Comparison of ENCODE assay signal across 8 cellular contexts in the genomic region with DNA sequence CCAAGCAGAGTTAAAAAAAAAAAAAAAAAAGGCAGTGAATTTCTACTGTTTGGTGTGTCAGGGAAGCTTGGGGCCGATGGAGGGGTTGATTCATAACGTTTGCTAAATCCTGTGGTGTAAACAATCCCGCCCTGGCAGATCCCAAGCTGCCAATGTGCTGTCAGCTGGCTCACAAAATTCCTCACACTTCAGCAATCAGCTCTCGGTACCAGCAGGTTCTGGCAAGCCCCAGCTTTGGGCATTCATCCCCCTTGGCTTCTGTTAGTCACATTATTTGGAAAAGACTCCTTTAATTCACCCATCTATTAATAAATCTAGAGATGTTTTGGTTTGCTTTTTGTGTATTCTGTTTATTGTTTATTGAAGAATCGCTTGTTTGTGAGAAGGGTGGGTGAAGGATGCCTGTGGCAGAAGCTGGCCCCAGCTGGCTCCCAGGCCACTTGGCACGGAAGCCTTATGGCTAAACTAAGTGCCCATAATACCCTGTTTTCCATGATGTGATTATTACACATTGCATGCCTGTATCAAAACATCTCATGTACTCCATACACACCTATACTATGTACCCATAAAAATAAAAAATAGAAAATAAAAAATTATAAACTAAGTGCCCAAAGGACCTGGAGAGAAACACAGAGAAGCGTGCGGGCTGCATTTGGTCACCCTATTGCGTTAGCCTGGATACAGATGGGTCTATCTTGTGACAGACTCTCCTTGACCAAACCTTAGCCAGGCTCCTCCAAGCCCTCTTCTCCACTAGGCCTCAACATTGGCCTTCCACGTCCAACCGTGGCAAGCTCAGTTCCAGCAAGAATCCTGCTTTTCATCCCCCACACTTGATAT.
DNase-seq lines count a peak whose midpoint lies in the region; ATAC-seq and TF ChIP-seq lines count a peak whose summit lies in the region.
"Had no signal": no experiment of that assay in that cellular context is flagged by ENCODE, and none has a peak within 500 bp of the region (broad histone marks: within the 10 kb centered on the region; RNA-seq: fewer than 3 reads in every experiment).

No MANE protein-coding gene starts in this region.

- intact Hi-C loops in transverse colon (cut with DNase I; ENCODE audit: low total_unique reads), result no loop called here

- TF ChIP-seq CTCF in epithelial cell of esophagus (IDR thresholded peaks at IDR 0.05; ENCODE audit: insufficient read depth, low read depth, low read length, missing control alignments), result no peak
- TF ChIP-seq CTCF in lung (IDR thresholded peaks at IDR 0.05; ENCODE audit: control extremely low read depth, extremely low read depth), result no peak
- no peak for TF ChIP-seq CTCF in transverse colon (IDR thresholded peaks at IDR 0.05)

- no peak overlapping the region for H3K4me3 ChIP-seq in epithelial cell of esophagus (ENCODE audit: low read length)
- H3K4me3 ChIP-seq in lung, result no peak overlapping the region
- no peak overlapping the region for H3K4me3 ChIP-seq in transverse colon

- 74 to 80% methylated on average over 11 of the region's 11 CpGs for WGBS in lung, 2 donors
- 67 to 78% methylated on average over 6 to 11 of the region's 11 CpGs for WGBS in transverse colon (ENCODE audit: low coverage in 1 of 2), 2 donors

- H3K36me3 ChIP-seq in lung (ENCODE audit: control insufficient read depth in 2 of 2, insufficient read depth in 2 of 2, low read length in 2 of 2), result no peaks in the 10 kb centered on the region
- H3K36me3 ChIP-seq in transverse colon, result no peaks in the 10 kb centered on the region

- in situ Hi-C loops in transverse colon (cut with MboI; ENCODE audit: low pct_ligation_motif_present in 1 of 4, low pct_unique_long_range_greater_than_20kb in 1 of 4, low sequenced_read_pairs in 3 of 4), result no loop called here

- H3K27ac ChIP-seq in lung (ENCODE audit: low read depth in 1 of 2, low read length in 1 of 2) (peak overlapping the region; percentile 54 to 74), transverse colon (peak overlapping the region in 3 of 4 donors; percentile 3 to 45 (median 28))

- TF ChIP-seq POLR2A in transverse colon (IDR thresholded peaks at IDR 0.05), result no peak

- ATAC-seq in lung (ENCODE audit: insufficient read depth, low FRiP score) (peak; percentile 24), GM21367 (IDR thresholded peaks at IDR 0.05; ENCODE audit: unreplicated experiment) (no peak)

- H3K9me3 ChIP-seq in lung (ENCODE audit: control insufficient read depth in 2 of 2, insufficient read depth in 1 of 2, low read length in 1 of 2), result no peaks in the 10 kb centered on the region
- no peaks in the 10 kb centered on the region for H3K9me3 ChIP-seq in transverse colon

- TF ChIP-seq EP300 in transverse colon (IDR thresholded peaks at IDR 0.05; ENCODE audit: low read depth), result no peak

- H3K4me1 ChIP-seq in lung (ENCODE audit: control insufficient read depth in 2 of 2, insufficient read depth in 2 of 2, low read length in 2 of 2) (peaks cover 5 to 9% of the 10 kb centered on the region in 2 donors), transverse colon (peaks cover 6 to 21% (median 16%) of the 10 kb centered on the region in 4 donors)

- H3K27me3 ChIP-seq in lung (ENCODE audit: control insufficient read depth, insufficient read depth) (no peaks in the 10 kb centered on the region), transverse colon (no peaks in the 10 kb centered on the region)

- DNase-seq in NCI-H1694 (lab: John Stamatoyannopoulos, UW) (peak; percentile 88), epithelial cell of esophagus (ENCODE audit: low read depth) (peak; percentile 99), lung (ENCODE audit: low spot score) (peak; percentile 44), transverse colon (no peak), D341Med (ENCODE audit: low spot score) (no peak), activated gamma-delta T cell treated with Interleukin-2 at 50 U/mL for 16 hours (no peak)
- DNase-seq: NCI-H2227 treated with DMSO at 0.1 percent for 48 hours had no signal

Comparison
In these comparisons a context has a peak if more than half of its experiments do, and no peak if none do; other contexts are left out.
1. DNase-seq: peak in NCI-H1694 (single experiment), epithelial cell of esophagus (single experiment) and lung (single experiment); none in transverse colon (single experiment), D341Med (single experiment) and activated gamma-delta T cell treated with Interleukin-2 at 50 U/mL for 16 hours (single experiment).